8 cellular contexts compared by ENCODE assay signal in genomic region chr2:287471-287885, GRCh38. TPM values are rescaled to one million over a fixed set of nuclear protein-coding genes. Genes with fewer than 3 reads are reported as not detected.
A peak's percentile ranks its signal among the peaks of the same experiment; 100 is the strongest.
DNase-seq lines count a peak whose midpoint lies in the region; ATAC-seq, FAIRE-seq and TF ChIP-seq lines count a peak whose summit lies in the region.

No MANE protein-coding gene starts in this region.

- no peak for TF ChIP-seq CTCF in endothelial cell of umbilical vein (IDR thresholded peaks at IDR 0.05; ENCODE audit: extremely low read depth in 1 of 2, insufficient read depth in 1 of 2, low read depth in 1 of 2, low read length in 2 of 2)

- no peak for TF ChIP-seq EP300 in Ishikawa (IDR thresholded peaks at IDR 0.05; ENCODE audit: borderline replicate concordance)

- peaks cover 6 to 75% (median 66%) of the 10 kb centered on the region in 11 experiments; a peak in 20 of 22 replicates for H4K20me1 ChIP-seq in BLaER1 treated with 17β-estradiol and CSF1 and Interleukin-3, amounts not matched to agents 10 nM and 100 nM
- no peaks in the 10 kb centered on the region for H4K20me1 ChIP-seq in endothelial cell of umbilical vein (replicated peaks; ENCODE audit: control insufficient read depth, extremely low read depth, insufficient read depth, low read length)

- peak overlapping the region in 7 of 10 donors; percentile 41 to 72 (median 61) for H3K4me3 Mint-ChIP-seq in naive thymus-derived CD8-positive, alpha-beta T cell

- no peak overlapping the region for H3K27ac ChIP-seq in BLaER1 treated with 17β-estradiol and CSF1 and Interleukin-3, amounts not matched to agents 10 nM and 100 nM
- H3K27ac ChIP-seq in endothelial cell of umbilical vein (ENCODE audit: insufficient read depth, low read depth, low read length), result no peak overlapping the region
- no peak overlapping the region for H3K27ac ChIP-seq in caudate nucleus (ENCODE audit: low read depth, low read length)

- peak overlapping the region; percentile 43 to 66 (median 53) for H3K4me3 ChIP-seq in BLaER1 treated with 17β-estradiol and CSF1 and Interleukin-3, amounts not matched to agents 10 nM and 100 nM
- H3K4me3 ChIP-seq in endothelial cell of umbilical vein (replicated peaks in 1 of 3; ENCODE audit: insufficient read depth in 1 of 3, low read depth in 1 of 3, low read length in 3 of 3), result no peak overlapping the region

- no peak overlapping the region for H2AFZ ChIP-seq in endothelial cell of umbilical vein (ENCODE audit: low read depth, low read length)

- peaks cover 0 to 5% (median 3%) of the 10 kb centered on the region in 3 donors for H3K36me3 Mint-ChIP-seq in naive thymus-derived CD8-positive, alpha-beta T cell

- TF ChIP-seq POLR2A in endothelial cell of umbilical vein (IDR thresholded peaks at IDR 0.05; ENCODE audit: low read depth, low read length), result no peak

- peaks cover 3 to 16% (median 9%) of the 10 kb centered on the region in 4 donors for H3K4me1 Mint-ChIP-seq in naive thymus-derived CD8-positive, alpha-beta T cell

- ATAC-seq in naive thymus-derived CD8-positive, alpha-beta T cell, result peak; percentile 58 to 62
- no peak for ATAC-seq in HG03039 (IDR thresholded peaks at IDR 0.05; ENCODE audit: unreplicated experiment)

- no peaks in the 10 kb centered on the region for H3K9me1 ChIP-seq in endothelial cell of umbilical vein (replicated peaks; ENCODE audit: control insufficient read depth, extremely low read depth, insufficient read depth, low read length)

- TF ChIP-seq RAD21 in Ishikawa (IDR thresholded peaks at IDR 0.05; ENCODE audit: low read depth), result no peak

- H3K27me3 Mint-ChIP-seq in naive thymus-derived CD8-positive, alpha-beta T cell, result peaks cover 7 to 28% (median 9%) of the 10 kb centered on the region in 5 donors

- peaks cover 17 to 26% (median 24%) of the 10 kb centered on the region in 10 experiments; a peak in 19 of 20 replicates for H3K4me1 ChIP-seq in BLaER1 treated with 17β-estradiol and CSF1 and Interleukin-3, amounts not matched to agents 10 nM and 100 nM
- peaks cover 3% of the 10 kb centered on the region for H3K4me1 ChIP-seq in endothelial cell of umbilical vein (ENCODE audit: control insufficient read depth, extremely low read depth, insufficient read depth, low read length)

- DNase-seq in endothelial cell of umbilical vein (ENCODE audit: low read depth, low spot score), result peak; percentile 10
- DNase-seq in naive thymus-derived CD8-positive, alpha-beta T cell, result peak in 1 of 10 donors; percentile 18
- no peak for DNase-seq in NCI-H345 treated with DMSO at 0.1 percent for 48 hours (lab: John Stamatoyannopoulos, UW; ENCODE audit: unreplicated experiment)
- DNase-seq in COLO668 (lab: John Stamatoyannopoulos, UW; ENCODE audit: unreplicated experiment), result no peak
- no peak for DNase-seq in caudate nucleus (lab: John Stamatoyannopoulos, UW)

- H3K27me3 ChIP-seq in BLaER1 treated with 17β-estradiol and CSF1 and Interleukin-3, amounts not matched to agents 10 nM and 100 nM, result peaks cover 76 to 98% (median 88%) of the 10 kb centered on the region in 11 experiments
- H3K27me3 ChIP-seq in endothelial cell of umbilical vein (ENCODE audit: control insufficient read depth in 2 of 2, insufficient read depth in 2 of 2, low read length in 2 of 2), result peaks cover 14 to 37% of the 10 kb centered on the region in 2 experiments

- no peak for FAIRE-seq in endothelial cell of umbilical vein (lab: Jason Lieb, UNC)

- peak overlapping the region in 3 of 11 experiments; percentile 24 to 49 (median 36); a peak in 3 of 22 replicates for H3K9ac ChIP-seq in BLaER1 treated with 17β-estradiol and CSF1 and Interleukin-3, amounts not matched to agents 10 nM and 100 nM
- H3K9ac ChIP-seq in endothelial cell of umbilical vein (replicated peaks; ENCODE audit: extremely low read depth, insufficient read depth, low read length), result no peak overlapping the region

- intact Hi-C loops in endothelial cell of umbilical vein (cut with micrococcal nuclease), result no loop called here

- dilution Hi-C loops in endothelial cell of umbilical vein (cut with MboI; ENCODE audit: extremely low pct_ligation_motif_present, low sequenced_read_pairs), result no loop called here

- H3K4me2 ChIP-seq in BLaER1 treated with 17β-estradiol and CSF1 and Interleukin-3, amounts not matched to agents 10 nM and 100 nM, result peak overlapping the region; percentile 74 to 93 (median 85)
- peak overlapping the region; percentile 6 for H3K4me2 ChIP-seq in endothelial cell of umbilical vein (ENCODE audit: insufficient read depth, low read length)

- no peak overlapping the region for H3K27ac Mint-ChIP-seq in naive thymus-derived CD8-positive, alpha-beta T cell

- no peaks in the 10 kb centered on the region for H3K9me3 ChIP-seq in BLaER1 treated with 17β-estradiol and CSF1 and Interleukin-3, amounts not matched to agents 10 nM and 100 nM (replicated peaks in 1 of 11)
- no peaks in the 10 kb centered on the region for H3K9me3 ChIP-seq in endothelial cell of umbilical vein (replicated peaks; ENCODE audit: control insufficient read depth, insufficient read depth, low read length)

- POLR2A ChIA-PET in endothelial cell of umbilical vein (lab: Charles Lee), result no interaction called here
- POLR2A ChIA-PET in naive thymus-derived CD8-positive, alpha-beta T cell (lab: Charles Lee), result interaction anchor here (0.6 kb wide), 1 partner anchor 112 kb away, joined by 3 read pairs; no protein-coding TSS in a partner anchor

- CTCF ChIA-PET in endothelial cell of umbilical vein (lab: Charles Lee), result interaction anchor here (1.3 kb wide), 1 partner anchor 41 kb away, joined by 7 read pairs; no protein-coding TSS in a partner anchor

- BruUV-seq in endothelial cell of umbilical vein (replicated peaks; lab: Mats Ljungman, UMichigan), result no TSS peak

- H3K36me3 ChIP-seq in BLaER1 treated with 17β-estradiol and CSF1 and Interleukin-3, amounts not matched to agents 10 nM and 100 nM, result peaks cover 5 to 19% (median 11%) of the 10 kb centered on the region in 11 experiments; a peak in 19 of 22 replicates
- H3K36me3 ChIP-seq in endothelial cell of umbilical vein (ENCODE audit: control insufficient read depth in 2 of 2, extremely low read depth in 1 of 2, insufficient read depth in 2 of 2, low read length in 2 of 2), result no peaks in the 10 kb centered on the region

- no peaks in the 10 kb centered on the region for H3K9me3 Mint-ChIP-seq in naive thymus-derived CD8-positive, alpha-beta T cell

- no peaks in the 10 kb centered on the region for H3K79me2 ChIP-seq in endothelial cell of umbilical vein (ENCODE audit: control insufficient read depth, insufficient read depth, low read length)

TF ChIP-seq in Ishikawa, 13 proteins besides CTCF, POLR2A, EP300 and RAD21 (continues in another document):
- TF ChIP-seq ZBTB7A (IDR thresholded peaks at IDR 0.05; ENCODE audit: low read depth) (0 out of 2 replicates have a peak, but pooled peaks have one; percentile 22), TEAD4 (IDR thresholded peaks at IDR 0.05) (no peak), TCF12 (IDR thresholded peaks at IDR 0.05; ENCODE audit: low read depth) (no peak), CREB1 (IDR thresholded peaks at IDR 0.05; ENCODE audit: low read depth) (no peak)

TF ChIP-seq in endothelial cell of umbilical vein, 7 proteins besides CTCF, POLR2A, EP300 and RAD21 (continues in another document):
- TF ChIP-seq FOS (IDR thresholded peaks at IDR 0.05; ENCODE audit: borderline replicate concordance, insufficient read depth, low read length) (no peak), EZH2 (IDR thresholded peaks at IDR 0.05; ENCODE audit: borderline replicate concordance, low read depth, low read length, severe bottlenecking) (no peak), GATA2 (IDR thresholded peaks at IDR 0.05; ENCODE audit: insufficient read depth, insufficient read length, low read depth, low read length) (no peak)
- TF ChIP-seq, protein P1, sequence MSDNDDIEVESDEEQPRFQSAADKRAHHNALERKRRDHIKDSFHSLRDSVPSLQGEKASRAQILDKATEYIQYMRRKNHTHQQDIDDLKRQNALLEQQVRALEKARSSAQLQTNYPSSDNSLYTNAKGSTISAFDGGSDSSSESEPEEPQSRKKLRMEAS (IDR thresholded peaks at IDR 0.05; ENCODE audit: insufficient read depth, insufficient read length), result no peak

RNA-seq across cellular contexts. Expression of gene ALKAL2, which starts 0.4 kb away (rescaled TPM):
- total RNA-seq in endothelial cell of umbilical vein, result not detected in 2 replicates
- not detected in 2 replicates for polyA plus RNA-seq in endothelial cell of umbilical vein
- polyA plus RNA-seq in endothelial cell of umbilical vein (2011; cell fraction: cytosol; rRNA removed), result not detected in 2 replicates
- not detected in 2 replicates for polyA plus RNA-seq in endothelial cell of umbilical vein (2011; cell fraction: nucleus; rRNA removed)
- not detected in 2 replicates for polyA plus RNA-seq in endothelial cell of umbilical vein (2012)
- polyA minus RNA-seq in endothelial cell of umbilical vein, result not detected in 2 replicates
- not detected for polyA minus RNA-seq in endothelial cell of umbilical vein (2011; cell fraction: cytosol; rRNA and poly(A)+ RNA removed)
- polyA minus RNA-seq in endothelial cell of umbilical vein (2011; cell fraction: nucleus; rRNA and poly(A)+ RNA removed), result not detected in 2 replicates
- not detected for total RNA-seq in naive thymus-derived CD8-positive, alpha-beta T cell
- under 1 TPM in 2 of 3 donors, not detected in 1; 0.24 to 0.54 TPM for polyA plus RNA-seq in naive thymus-derived CD8-positive, alpha-beta T cell

RNA-seq across cellular contexts. Expression of gene ACP1, which starts 22.7 kb away (rescaled TPM):
- total RNA-seq in endothelial cell of umbilical vein, result 76.2 and 80.2 TPM in 2 replicates
- 46.1 and 63.4 TPM in 2 replicates for polyA plus RNA-seq in endothelial cell of umbilical vein
- polyA plus RNA-seq in endothelial cell of umbilical vein (2011; cell fraction: cytosol; rRNA removed), result 79.2 and 82.1 TPM in 2 replicates
- polyA plus RNA-seq in endothelial cell of umbilical vein (2011; cell fraction: nucleus; rRNA removed), result 59.3 and 73.2 TPM in 2 replicates
- 101 and 123 TPM in 2 replicates for polyA plus RNA-seq in endothelial cell of umbilical vein (2012)
- polyA minus RNA-seq in endothelial cell of umbilical vein, result 83.6 and 93.4 TPM in 2 replicates
- polyA minus RNA-seq in endothelial cell of umbilical vein (2011; cell fraction: cytosol; rRNA and poly(A)+ RNA removed), result 98.7 TPM
- polyA minus RNA-seq in endothelial cell of umbilical vein (2011; cell fraction: nucleus; rRNA and poly(A)+ RNA removed), result 41.4 and 54.6 TPM in 2 replicates
- total RNA-seq in naive thymus-derived CD8-positive, alpha-beta T cell, result 100 to 1,000 TPM in 1 of 2 experiments, 10 to 100 TPM in 1; 97.0 to 104 TPM
- polyA plus RNA-seq in naive thymus-derived CD8-positive, alpha-beta T cell, result 100 to 1,000 TPM; 179 to 196 (median 182) TPM

RNA-seq across cellular contexts. Expression of gene SH3YL1, which starts 23.6 kb away (rescaled TPM):
- total RNA-seq in endothelial cell of umbilical vein, result 18.6 and 22.4 TPM in 2 replicates
- polyA plus RNA-seq in endothelial cell of umbilical vein, result 8.6 and 12.5 TPM in 2 replicates
- 11.2 and 11.8 TPM in 2 replicates for polyA plus RNA-seq in endothelial cell of umbilical vein (2011; cell fraction: cytosol; rRNA removed)
- polyA plus RNA-seq in endothelial cell of umbilical vein (2011; cell fraction: nucleus; rRNA removed), result 68.6 and 76.3 TPM in 2 replicates
- 12.1 and 15.6 TPM in 2 replicates for polyA plus RNA-seq in endothelial cell of umbilical vein (2012)
- polyA minus RNA-seq in endothelial cell of umbilical vein, result 13.9 and 21.4 TPM in 2 replicates
- 3.1 TPM for polyA minus RNA-seq in endothelial cell of umbilical vein (2011; cell fraction: cytosol; rRNA and poly(A)+ RNA removed)
- 42.8 and 52.4 TPM in 2 replicates for polyA minus RNA-seq in endothelial cell of umbilical vein (2011; cell fraction: nucleus; rRNA and poly(A)+ RNA removed)
- 10 to 100 TPM; 89.2 to 92.0 TPM for total RNA-seq in naive thymus-derived CD8-positive, alpha-beta T cell
- polyA plus RNA-seq in naive thymus-derived CD8-positive, alpha-beta T cell, result 10 to 100 TPM; 38.1 to 62.8 (median 47.4) TPM

Comparison
In these comparisons a context has a peak if more than half of its experiments do, and no peak if none do; other contexts are left out.
1. H3K4me3 ChIP-seq: peak in BLaER1 treated with 17β-estradiol and CSF1 and Interleukin-3, amounts not matched to agents 10 nM and 100 nM (10 of 10); none in endothelial cell of umbilical vein (0 of 3).